13 cellular contexts compared by ENCODE assay signal in genomic region chr4:2402941-2403340, GRCh38. TPM values are rescaled to one million over a fixed set of nuclear protein-coding genes. Genes with fewer than 3 reads are reported as not detected.
A peak's percentile ranks its signal among the peaks of the same experiment; 100 is the strongest.
DNase-seq lines count a peak whose midpoint lies in the region; ATAC-seq, FAIRE-seq and TF ChIP-seq lines count a peak whose summit lies in the region.
"Had no signal": no experiment of that assay in that cellular context is flagged by ENCODE, and none has a peak within 500 bp of the region (broad histone marks: within the 10 kb centered on the region; RNA-seq: fewer than 3 reads in every experiment).

No MANE protein-coding gene starts in this region.

- H3K9me3 ChIP-seq in HUES6 (ENCODE audit: control insufficient read depth, insufficient read depth, low read depth, low read length) (no peaks in the 10 kb centered on the region), right lobe of liver (no peaks in the 10 kb centered on the region), gastrocnemius medialis (no peaks in the 10 kb centered on the region)
- H3K9me3 ChIP-seq: ascending aorta, heart left ventricle had no signal

- TF ChIP-seq POLR2A in right lobe of liver (IDR thresholded peaks at IDR 0.05): no peak
- TF ChIP-seq POLR2A in gastrocnemius medialis (IDR thresholded peaks at IDR 0.05): no peak

- intact Hi-C loops in right lobe of liver (cut with DNase I) (no loop called here), gastrocnemius medialis (cut with DNase I; ENCODE audit: low total_unique reads) (no loop called here)

- TF ChIP-seq CTCF in bronchial epithelial cell (IDR thresholded peaks at IDR 0.05; ENCODE audit: insufficient read depth, low read length, severe bottlenecking): no peak
- no peak for TF ChIP-seq CTCF in right lobe of liver (IDR thresholded peaks at IDR 0.05)
- no peak for TF ChIP-seq CTCF in gastrocnemius medialis (IDR thresholded peaks at IDR 0.05 in 4 of 5, conservative IDR thresholded peaks at IDR 0.05 in 1 of 5)

- ATAC-seq in right lobe of liver (peak; percentile 8 to 48 (median 25)), gastrocnemius medialis (no peak), HG02642 (IDR thresholded peaks at IDR 0.05; ENCODE audit: poor library complexity, unreplicated experiment) (no peak)

- H3K9ac ChIP-seq in HUES6 (ENCODE audit: low read length): no peak overlapping the region

- H3K27ac ChIP-seq in HUES6 (ENCODE audit: low read depth, low read length): no peak overlapping the region
- no peak overlapping the region for H3K27ac ChIP-seq in right lobe of liver
- H3K27ac ChIP-seq in gastrocnemius medialis: peak overlapping the region; percentile 30 to 73 (median 40)
- H3K27ac ChIP-seq: ascending aorta, heart left ventricle had no signal

- peak; percentile 13 for FAIRE-seq in bronchial epithelial cell (lab: Jason Lieb, UNC)

- WGBS in right lobe of liver (ENCODE audit: insufficient coverage, low coverage, low lambda C conversion rate, missing lambda C conversion rate): no CpG with 5 or more reads among the region's 7 CpGs

- H3K27me3 ChIP-seq in HUES6 (ENCODE audit: control insufficient read depth, insufficient read depth, low read length) (peaks cover 30% of the 10 kb centered on the region), bronchial epithelial cell (ENCODE audit: control insufficient read depth, insufficient read depth, low read length) (peaks cover 11% of the 10 kb centered on the region), right lobe of liver (no peaks in the 10 kb centered on the region), gastrocnemius medialis (no peaks in the 10 kb centered on the region)
- H3K27me3 ChIP-seq: ascending aorta, heart left ventricle had no signal

- peak overlapping the region; percentile 54; the same call in 1 of the 2 replicates for H3K4me3 ChIP-seq in HUES6 (ENCODE audit: low read depth, low read length)
- no peak overlapping the region for H3K4me3 ChIP-seq in bronchial epithelial cell (ENCODE audit: low read depth, low read length)
- H3K4me3 ChIP-seq in right lobe of liver: no peak overlapping the region
- H3K4me3 ChIP-seq in gastrocnemius medialis: peak overlapping the region; percentile 27 to 54 (median 44)

- peaks cover 23% of the 10 kb centered on the region for H3K4me1 ChIP-seq in HUES6 (ENCODE audit: control insufficient read depth, insufficient read depth, low read length)
- H3K4me1 ChIP-seq in right lobe of liver: peaks cover 0 to 5% (median 2%) of the 10 kb centered on the region in 4 donors
- H3K4me1 ChIP-seq in gastrocnemius medialis: peaks cover 11 to 28% of the 10 kb centered on the region in 2 donors

- H3K36me3 ChIP-seq in HUES6 (ENCODE audit: control insufficient read depth, insufficient read depth, low read length): no peaks in the 10 kb centered on the region
- no peaks in the 10 kb centered on the region for H3K36me3 ChIP-seq in bronchial epithelial cell (ENCODE audit: control insufficient read depth, insufficient read depth, low read length)
- H3K36me3 ChIP-seq in right lobe of liver: no peaks in the 10 kb centered on the region
- H3K36me3 ChIP-seq in gastrocnemius medialis: no peaks in the 10 kb centered on the region
- H3K36me3 ChIP-seq: ascending aorta, heart left ventricle had no signal

- in situ Hi-C loops in gastrocnemius medialis (cut with MboI; ENCODE audit: low sequenced_read_pairs in 4 of 4): loop anchor here in 2 of 4 donors (25.0 kb wide), 1 partner anchor 166 kb away; the partner anchor contains the start of genes HAUS3 (in 2 of the 2) and POLN (in 2 of the 2)

- DNase-seq in bronchial epithelial cell (ENCODE audit: low read depth) (no peak), right lobe of liver (no peak), gastrocnemius medialis (no peak), SKM-1 treated with dmso at 0.1 percent for 144 hours (lab: John Stamatoyannopoulos, UW; ENCODE audit: unreplicated experiment) (no peak), D341Med (ENCODE audit: low spot score) (no peak)
- DNase-seq in stimulated activated CD4-positive, alpha-beta T cell treated with anti-CD3 and anti-CD28 coated beads, Interleukin-4, amount 100 ng/mL, for 4 hours: no peak
- DNase-seq: SW 1271 had no signal

RNA-seq across cellular contexts. Expression of gene ZFYVE28, which starts 15.5 kb away (rescaled TPM):
- 1.3 and 1.8 TPM in 2 replicates for total RNA-seq in bronchial epithelial cell
- 1 to 10 TPM; 2.5 to 9.6 (median 4.8) TPM for total RNA-seq in right lobe of liver
- total RNA-seq in gastrocnemius medialis: 1 to 10 TPM; 1.8 to 6.0 (median 3.4) TPM

RNA-seq across cellular contexts. Expression of gene CFAP99, which starts 15.8 kb away (rescaled TPM):
- total RNA-seq in bronchial epithelial cell (not detected in 2 replicates), right lobe of liver (under 1 TPM in 5 of 6 experiments, not detected in 1; 0.25 to 0.86 (median 0.29) TPM), gastrocnemius medialis (not detected)
- total RNA-seq: ascending aorta, heart left ventricle, lower leg skin, subcutaneous adipose tissue had no signal

Comparison
In these comparisons a context has a peak if more than half of its experiments do, and no peak if none do; other contexts are left out.
1. H3K27ac ChIP-seq: peak in gastrocnemius medialis (4 of 4); none in HUES6 (single experiment) and right lobe of liver (0 of 3).
2. H3K4me3 ChIP-seq: peak in HUES6 (single experiment) and gastrocnemius medialis (4 of 4); none in bronchial epithelial cell (single experiment) and right lobe of liver (0 of 3).
3. ATAC-seq: peak in right lobe of liver (4 of 4); none in gastrocnemius medialis (0 of 2) and HG02642 (single experiment).